Comparison of ENCODE assay signal across 8 cellular contexts in the genomic region with DNA sequence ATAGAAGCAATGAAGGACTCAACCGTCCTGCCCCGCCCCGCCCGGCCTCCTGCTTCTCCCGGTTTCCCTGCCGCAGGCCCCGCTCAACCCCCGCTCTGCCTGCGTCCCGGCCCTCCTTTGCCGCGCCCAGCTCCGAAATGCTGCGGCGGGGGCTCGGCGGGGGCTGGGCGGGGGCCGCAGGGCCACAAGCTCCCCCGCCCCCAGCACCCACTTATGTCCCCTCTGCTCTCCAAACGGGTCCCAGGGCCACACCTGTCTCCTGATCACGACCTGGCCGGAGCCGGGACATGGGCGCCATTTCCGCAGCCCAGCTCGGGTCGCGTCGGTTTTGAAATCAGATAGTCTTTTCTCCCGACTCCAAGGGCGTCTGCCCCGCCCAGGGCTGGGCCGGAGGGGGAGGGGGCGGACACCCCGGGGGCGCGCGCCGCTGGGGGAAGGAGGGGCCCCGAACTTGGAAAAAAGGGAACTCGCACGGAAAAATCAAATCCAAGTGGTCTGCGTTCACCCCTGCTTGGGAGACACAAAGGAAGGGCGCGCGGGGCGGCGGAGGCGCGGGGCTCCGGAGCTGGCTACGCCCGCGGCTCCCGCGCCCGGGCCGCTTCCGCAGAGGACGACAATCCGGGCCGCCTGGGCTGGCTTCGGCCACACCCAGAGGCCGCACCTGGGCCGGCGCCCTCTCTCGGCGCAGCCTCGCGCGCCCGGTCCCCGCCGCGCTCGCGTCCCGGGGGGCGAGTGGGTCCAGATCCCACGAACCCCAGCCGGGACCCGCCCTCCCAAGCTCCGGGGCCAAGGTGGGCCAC.
DNase-seq lines count a peak whose midpoint lies in the region; ATAC-seq, FAIRE-seq and TF ChIP-seq lines count a peak whose summit lies in the region.

No MANE protein-coding gene starts in this region.

- TF ChIP-seq EP300 in K562 (IDR thresholded peaks at IDR 0.05; ENCODE audit: low read length): no peak

- peaks cover 2% of the 10 kb centered on the region for H3K36me3 Mint-ChIP-seq in T-helper 2 cell treated with Interferon-gamma antibody and Interleukin-4, amounts not matched to agents 5 μg/mL and 100 μg/mL, for 36 hours (ENCODE audit: low read depth)

- no peaks in the 10 kb centered on the region for H3K9me1 ChIP-seq in K562 (ENCODE audit: control insufficient read depth, insufficient read depth, low read length)

- 2% methylated on average over 26 of the region's 84 CpGs for WGBS in K562 (ENCODE audit: insufficient coverage, low coverage, missing lambda C conversion rate)

- H3K9me3 ChIP-seq in K562 (replicated peaks; ENCODE audit: control insufficient read depth, insufficient read depth, low read depth, low read length) (no peaks in the 10 kb centered on the region), iPS-18a (ENCODE audit: control insufficient read depth, low read depth, low read length) (no peaks in the 10 kb centered on the region), skeletal muscle tissue (ENCODE audit: control insufficient read depth in 3 of 3, low read length in 3 of 3) (no peaks in the 10 kb centered on the region)

- H3K27ac ChIP-seq in K562 (ENCODE audit: extremely low read depth, low read depth, low read length) (peak overlapping the region; percentile 85), iPS-18a (ENCODE audit: low read length) (peak overlapping the region; percentile 35), skeletal muscle tissue (ENCODE audit: low read depth, low read length) (peak overlapping the region; percentile 93)

- no peaks in the 10 kb centered on the region for H3K36me3 ChIP-seq in K562 (ENCODE audit: control insufficient read depth, insufficient read depth, low read length)
- no peaks in the 10 kb centered on the region for H3K36me3 ChIP-seq in iPS-18a (ENCODE audit: control insufficient read depth, low read depth, low read length)
- H3K36me3 ChIP-seq in skeletal muscle tissue (ENCODE audit: control insufficient read depth in 3 of 3, insufficient read depth in 3 of 3, low read length in 3 of 3): no peaks in the 10 kb centered on the region

- H3K27ac Mint-ChIP-seq in T-helper 2 cell treated with Interferon-gamma antibody and Interleukin-4, amounts not matched to agents 5 μg/mL and 100 μg/mL, for 36 hours: peak overlapping the region; percentile 99

- in situ Hi-C loops in K562 (cut with MboI): no loop called here

- peak; percentile 80 for TF ChIP-seq POLR2A in K562 (conservative IDR thresholded peaks at IDR 0.05)

- H4K20me1 ChIP-seq in K562 (replicated peaks; ENCODE audit: control insufficient read depth, insufficient read depth, low read length): no peaks in the 10 kb centered on the region

- H3K27me3 ChIP-seq in K562 (ENCODE audit: control insufficient read depth in 2 of 2, insufficient read depth in 2 of 2, low read length in 2 of 2) (no peaks in the 10 kb centered on the region), iPS-18a (ENCODE audit: control insufficient read depth, insufficient read depth, low read length) (peaks cover 9% of the 10 kb centered on the region), skeletal muscle tissue (ENCODE audit: control insufficient read depth in 3 of 3, insufficient read depth in 3 of 3, low read length in 3 of 3) (no peaks in the 10 kb centered on the region)

- no peaks in the 10 kb centered on the region for H3K79me2 ChIP-seq in K562 (ENCODE audit: control insufficient read depth, insufficient read depth, low read length)

- H3K9ac ChIP-seq in K562 (ENCODE audit: insufficient read depth in 1 of 2, low read depth in 2 of 2, low read length in 2 of 2) (peak overlapping the region; percentile 85 to 87), iPS-18a (ENCODE audit: low read length) (peak overlapping the region; percentile 82), skeletal muscle tissue (ENCODE audit: low read depth in 1 of 3, low read length in 3 of 3) (peak overlapping the region; percentile 87 to 88 (median 88))

- peak overlapping the region; percentile 83 for H3K4me2 ChIP-seq in K562 (ENCODE audit: insufficient read depth, low read length)

- no peak for FAIRE-seq in K562 (lab: Jason Lieb, UNC)

- intact Hi-C loops in K562 (cut with micrococcal nuclease): no loop called here

- peaks cover 14% of the 10 kb centered on the region for H3K4me1 Mint-ChIP-seq in T-helper 2 cell treated with Interferon-gamma antibody and Interleukin-4, amounts not matched to agents 5 μg/mL and 100 μg/mL, for 36 hours (ENCODE audit: low read depth)

- H3K9me3 Mint-ChIP-seq in T-helper 2 cell treated with Interferon-gamma antibody and Interleukin-4, amounts not matched to agents 5 μg/mL and 100 μg/mL, for 36 hours: no peaks in the 10 kb centered on the region

- TF ChIP-seq CTCF in K562 (IDR thresholded peaks at IDR 0.05 in 2 of 3, conservative IDR thresholded peaks at IDR 0.05 in 1 of 3; ENCODE audit: insufficient read depth in 2 of 3, low read depth in 1 of 3, low read length in 3 of 3): peak in 1 of 3 experiments; percentile 19; a peak in 1 of 6 replicates

- POLR2A ChIA-PET in K562 (lab: Yijun Ruan, JAX): interaction anchor here (0.6 to 1.5 kb wide), 11 partner anchors 10 to 175 kb away, joined by 3 to 9 read pairs (median 4); no protein-coding TSS in a partner anchor

- H3K4me3 ChIP-seq in K562 (peak overlapping the region; percentile 75), iPS-18a (ENCODE audit: low read length) (peak overlapping the region; percentile 57), skeletal muscle tissue (ENCODE audit: low read length in 3 of 3) (peak overlapping the region; percentile 77 to 80 (median 77))

- DNase-seq in D341Med (ENCODE audit: low spot score) (peak; percentile 86), M059J (ENCODE audit: low read depth) (peak; percentile 59), K562 (ENCODE audit: extremely low read depth in 1 of 4, low spot score in 3 of 4) (peak; percentile 77 to 79 (median 78))
- DNase-seq in T-helper 2 cell treated with Interferon-gamma antibody and Interleukin-4, amounts not matched to agents 5 μg/mL and 100 μg/mL, for 36 hours (ENCODE audit: low spot score): peak; percentile 61

- H3K4me3 Mint-ChIP-seq in T-helper 2 cell treated with Interferon-gamma antibody and Interleukin-4, amounts not matched to agents 5 μg/mL and 100 μg/mL, for 36 hours: peak overlapping the region; percentile 97

- H3K27me3 Mint-ChIP-seq in T-helper 2 cell treated with Interferon-gamma antibody and Interleukin-4, amounts not matched to agents 5 μg/mL and 100 μg/mL, for 36 hours (ENCODE audit: low read depth): peaks cover 17% of the 10 kb centered on the region

- CTCF ChIA-PET in K562 (lab: Yijun Ruan, JAX; ENCODE audit: low intra/inter-chr PET ratio): interaction anchor here (0.6 kb wide), 2 partner anchors 104 to 1134 kb away, joined by 3 to 5 read pairs; no protein-coding TSS in a partner anchor

- TF ChIP-seq RAD21 in K562 (CRISPR knock-in tag; conservative IDR thresholded peaks at IDR 0.05 in 1 of 2, IDR thresholded peaks at IDR 0.05 in 1 of 2): no peak

- peak overlapping the region; percentile 85 for H2AFZ ChIP-seq in K562 (ENCODE audit: low read depth, low read length)

- BruUV-seq in K562 (replicated peaks; lab: Mats Ljungman, UMichigan): no TSS peak

- ATAC-seq in GM21528 (IDR thresholded peaks at IDR 0.05; ENCODE audit: low FRiP score, unreplicated experiment) (peak; percentile 64), K562 (peak; percentile 90), GM18517 (IDR thresholded peaks at IDR 0.05; ENCODE audit: unreplicated experiment) (no peak)

- H3K4me1 ChIP-seq in K562 (replicated peaks in 1 of 2; ENCODE audit: control insufficient read depth in 2 of 2, insufficient read depth in 2 of 2, low read length in 2 of 2) (peaks cover 9 to 23% of the 10 kb centered on the region in 2 experiments; a peak in 4 of 5 replicates), iPS-18a (ENCODE audit: control insufficient read depth, low read depth, low read length) (peaks cover 11% of the 10 kb centered on the region), skeletal muscle tissue (ENCODE audit: control insufficient read depth in 3 of 3, insufficient read depth in 3 of 3, low read length in 3 of 3) (peaks cover 9 to 10% (median 9%) of the 10 kb centered on the region in 3 donors)

TF ChIP-seq in K562, 482 proteins besides CTCF, POLR2A, EP300 and RAD21 (continues in another document):
- peak; percentile 23; the same call in 1 of the 2 replicates for TF ChIP-seq NCOR1 (IDR thresholded peaks at IDR 0.05)
- TF ChIP-seq USF1 (CRISPR knock-in tag; IDR thresholded peaks at IDR 0.05): no peak
- TF ChIP-seq CTBP1 (IDR thresholded peaks at IDR 0.05; ENCODE audit: borderline replicate concordance): no peak; the same call in 1 of the 2 replicates
- no peak for TF ChIP-seq ZNF124 (CRISPR knock-in tag; IDR thresholded peaks at IDR 0.05)
- no peak for TF ChIP-seq CC2D1A (IDR thresholded peaks at IDR 0.05)
- no peak for TF ChIP-seq FOXA3 (CRISPR knock-in tag; conservative IDR thresholded peaks at IDR 0.05 in 1 of 2, IDR thresholded peaks at IDR 0.05 in 1 of 2)
- TF ChIP-seq HNRNPLL (IDR thresholded peaks at IDR 0.05; ENCODE audit: low read depth, low read length, poor library complexity, severe bottlenecking): peak; percentile 94
- TF ChIP-seq ZNF133 (CRISPR knock-in tag; IDR thresholded peaks at IDR 0.05): no peak
- no peak for TF ChIP-seq ZNF354B (CRISPR knock-in tag; IDR thresholded peaks at IDR 0.05)
- no peak for TF ChIP-seq HNRNPUL1 (IDR thresholded peaks at IDR 0.05; ENCODE audit: low read length)
- no peak for TF ChIP-seq TARDBP (IDR thresholded peaks at IDR 0.05)
- TF ChIP-seq GABPB1 (CRISPR knock-in tag; IDR thresholded peaks at IDR 0.05): 0 out of 2 replicates have a peak, but pooled peaks have one; percentile 4
- peak; percentile 46; the same call in 1 of the 2 replicates for TF ChIP-seq NFRKB (IDR thresholded peaks at IDR 0.05; ENCODE audit: low read depth)
- no peak for TF ChIP-seq HSF4 (CRISPR knock-in tag; IDR thresholded peaks at IDR 0.05; ENCODE audit: borderline replicate concordance)
- TF ChIP-seq ARID1B (IDR thresholded peaks at IDR 0.05): 0 out of 2 replicates have a peak, but pooled peaks have one; percentile 6
- no peak for TF ChIP-seq CBX8 (IDR thresholded peaks at IDR 0.05; ENCODE audit: borderline replicate concordance, extremely low read depth, low read depth, low read length, poor library complexity, severe bottlenecking)
- TF ChIP-seq NEUROD1 (IDR thresholded peaks at IDR 0.05; ENCODE audit: borderline replicate concordance, low read depth, low read length, partially characterized antibody): no peak
- TF ChIP-seq SMARCB1 (IDR thresholded peaks at IDR 0.05; ENCODE audit: insufficient read length, low read depth): no peak
- TF ChIP-seq DPF2 (IDR thresholded peaks at IDR 0.05): no peak
- TF ChIP-seq ATF7 (IDR thresholded peaks at IDR 0.05): no peak

Comparison
In these comparisons a context has a peak if more than half of its experiments do, and no peak if none do; other contexts are left out.
1. H3K27ac ChIP-seq: peak in every context shown above with its lines; median percentile 93 in skeletal muscle tissue; 85 in K562; 35 in iPS-18a.